In genomic region chr11:63892233-63892632, GRCh38 we compare ENCODE assay signal across 1 cellular context.
TF ChIP-seq lines count a peak whose summit lies in the region.

No MANE protein-coding gene starts in this region.

TF ChIP-seq in K562, 482 proteins besides CTCF, POLR2A, EP300 and RAD21:
- TF ChIP-seq ZC3H8 (IDR thresholded peaks at IDR 0.05) = no peak
- TF ChIP-seq ZNF143 (CRISPR knock-in tag; IDR thresholded peaks at IDR 0.05) = no peak
- TF ChIP-seq ZNF133 (CRISPR knock-in tag; IDR thresholded peaks at IDR 0.05) = no peak
- no peak for TF ChIP-seq ZBTB5 (IDR thresholded peaks at IDR 0.05)
- no peak for TF ChIP-seq GTF2B (IDR thresholded peaks at IDR 0.05; ENCODE audit: extremely low read depth, insufficient read length)
- no peak for TF ChIP-seq NBN (IDR thresholded peaks at IDR 0.05; ENCODE audit: low read depth)
- TF ChIP-seq EHMT2 (IDR thresholded peaks at IDR 0.05) = peak; percentile 93
- TF ChIP-seq ZNF384 (IDR thresholded peaks at IDR 0.05; ENCODE audit: low read depth, low read length) = peak; percentile 29; the same call in 1 of the 2 replicates
- TF ChIP-seq PBX2 (CRISPR knock-in tag; IDR thresholded peaks at IDR 0.05; ENCODE audit: low read depth) = no peak
- TF ChIP-seq PBX2 (tag; conservative IDR thresholded peaks at IDR 0.05; ENCODE audit: low read depth) = no peak
- no peak for TF ChIP-seq RBFOX2 (IDR thresholded peaks at IDR 0.05; ENCODE audit: low read depth, low read length)
- TF ChIP-seq ZNF165 (CRISPR knock-in tag; IDR thresholded peaks at IDR 0.05; ENCODE audit: borderline replicate concordance) = no peak
- no peak for TF ChIP-seq MGA (IDR thresholded peaks at IDR 0.05)
- no peak for TF ChIP-seq E2F6 (IDR thresholded peaks at IDR 0.05; ENCODE audit: borderline replicate concordance in 1 of 2, extremely low read depth in 1 of 2, insufficient read depth in 1 of 2, insufficient read length in 1 of 2, low read depth in 1 of 2, low read length in 1 of 2, poor library complexity in 1 of 2, severe bottlenecking in 1 of 2)
- peak; percentile 77 for TF ChIP-seq MIER1 (IDR thresholded peaks at IDR 0.05; ENCODE audit: low read depth)
- no peak for TF ChIP-seq THAP7 (CRISPR knock-in tag; IDR thresholded peaks at IDR 0.05)
- no peak for TF ChIP-seq ZBTB9 (CRISPR knock-in tag; IDR thresholded peaks at IDR 0.05)
- TF ChIP-seq REST (CRISPR knock-in tag; IDR thresholded peaks at IDR 0.05; ENCODE audit: low read depth) = peak; percentile 66; the same call in 1 of the 2 replicates
TF ChIP-seq in K562: peak in this region for 4.
